Comparison of ENCODE assay signal across 8 cellular contexts in genomic region chr5:163504091-163504931, GRCh38. TPM values are rescaled to one million over a fixed set of nuclear protein-coding genes. Genes with fewer than 3 reads are reported as not detected.
DNase-seq lines count a peak whose midpoint lies in the region; ATAC-seq and TF ChIP-seq lines count a peak whose summit lies in the region.

No MANE protein-coding gene starts in this region.

- peak overlapping the region; percentile 90 for H3K27ac ChIP-seq in CD4-positive, alpha-beta memory T cell (ENCODE audit: low read depth, low read length)

- POLR2A ChIA-PET in CD4-positive, alpha-beta memory T cell (lab: Charles Lee; ENCODE audit: partially characterized antibody), result interaction anchor here (1.1 to 9.9 kb wide), 13 partner anchors 10 to 69 kb away, joined by 3 to 257 read pairs (median 8); partner anchors contain the start of genes CCNG1, HMMR and NUDCD2

- H3K4me1 Mint-ChIP-seq in CD4-positive, alpha-beta memory T cell, result peaks cover 26 to 58% (median 37%) of the 10 kb centered on the region in 4 donors

- H3K4me1 ChIP-seq in CD4-positive, alpha-beta memory T cell (ENCODE audit: insufficient read depth, low read length), result peaks cover 29% of the 10 kb centered on the region

- ATAC-seq in left lobe of liver (peak; percentile 52), GM19035 (IDR thresholded peaks at IDR 0.05; ENCODE audit: unreplicated experiment) (no peak), HG02610 (IDR thresholded peaks at IDR 0.05; ENCODE audit: unreplicated experiment) (no peak)

- H3K4me3 ChIP-seq in CD4-positive, alpha-beta memory T cell (ENCODE audit: low read length in 2 of 2), result peak overlapping the region; percentile 70 to 75
- peak overlapping the region; percentile 62 for H3K4me3 ChIP-seq in Jurkat, Clone E6-1 (ENCODE audit: low read length)
- peak overlapping the region; percentile 61 for H3K4me3 ChIP-seq in choroid plexus epithelial cell (ENCODE audit: low read depth, low read length)

- no peaks in the 10 kb centered on the region for H3K9me3 Mint-ChIP-seq in CD4-positive, alpha-beta memory T cell

- H3K36me3 Mint-ChIP-seq in CD4-positive, alpha-beta memory T cell, result peaks cover 4 to 27% of the 10 kb centered on the region in 2 donors

- CTCF ChIA-PET in CD4-positive, alpha-beta memory T cell (lab: Charles Lee; ENCODE audit: partially characterized antibody), result interaction anchor here (1.4 to 5.1 kb wide), 10 partner anchors 13 to 100 kb away, joined by 3 to 63 read pairs (median 8); partner anchors contain the start of genes CCNG1, HMMR and NUDCD2

- DNase-seq in CD4-positive, alpha-beta memory T cell, result peak; percentile 23 to 51 (median 31)
- DNase-seq in Jurkat, Clone E6-1 (ENCODE audit: low read depth, low spot score), result peak; percentile 39
- DNase-seq in UCSD-AML1 (lab: John Stamatoyannopoulos, UW; ENCODE audit: unreplicated experiment) (peak; percentile 52), choroid plexus epithelial cell (ENCODE audit: low read depth) (peak; percentile 69), left lobe of liver (ENCODE audit: low spot score) (peak; percentile 86)
- DNase-seq in stimulated activated CD4-positive, alpha-beta T cell treated with anti-CD3 and anti-CD28 coated beads, Interleukin-2, amount 100 ng/mL, for 24 hours, result peak; percentile 39 to 57

- intact Hi-C loops in CD4-positive, alpha-beta memory T cell (cut with micrococcal nuclease), result no loop called here

- peak overlapping the region; percentile 97 to 100 (median 99) for H3K27ac Mint-ChIP-seq in CD4-positive, alpha-beta memory T cell

- H3K36me3 ChIP-seq in CD4-positive, alpha-beta memory T cell (ENCODE audit: insufficient read depth, low read length), result no peaks in the 10 kb centered on the region

- H3K9me3 ChIP-seq in CD4-positive, alpha-beta memory T cell (ENCODE audit: control insufficient read depth in 1 of 2, low read length in 2 of 2), result no peaks in the 10 kb centered on the region

- peak overlapping the region; percentile 92 to 100 (median 98) for H3K4me3 Mint-ChIP-seq in CD4-positive, alpha-beta memory T cell

- no peaks in the 10 kb centered on the region for H3K27me3 Mint-ChIP-seq in CD4-positive, alpha-beta memory T cell

- TF ChIP-seq CTCF in choroid plexus epithelial cell (conservative IDR thresholded peaks at IDR 0.05; ENCODE audit: low read depth, low read length), result no peak

- H3K27me3 ChIP-seq in CD4-positive, alpha-beta memory T cell (ENCODE audit: insufficient read depth, low read length), result no peaks in the 10 kb centered on the region

RNA-seq across cellular contexts. Expression of gene MAT2B, which starts 1.1 kb away (rescaled TPM):
- 100 to 1,000 TPM; 150 to 157 TPM for total RNA-seq in CD4-positive, alpha-beta memory T cell
- polyA plus RNA-seq in CD4-positive, alpha-beta memory T cell, result 100 to 1,000 TPM; 282 to 420 TPM
- polyA plus RNA-seq in Jurkat, Clone E6-1 (2012; ENCODE audit: insufficient read depth, insufficient read length), result 109 TPM
- total RNA-seq in left lobe of liver, result 22.8 TPM

RNA-seq across cellular contexts. Expression of gene HMMR, which starts 43.9 kb away (rescaled TPM):
- under 1 TPM; 0.11 to 0.15 TPM for total RNA-seq in CD4-positive, alpha-beta memory T cell
- polyA plus RNA-seq in CD4-positive, alpha-beta memory T cell, result under 1 TPM in 1 of 2 donors, not detected in 1; 0.42 TPM
- 90.0 TPM for polyA plus RNA-seq in Jurkat, Clone E6-1 (2012; ENCODE audit: insufficient read depth, insufficient read length)
- total RNA-seq in left lobe of liver, result 0.33 TPM

RNA-seq across cellular contexts. Expression of gene NUDCD2, which starts 44.4 kb away (rescaled TPM):
- 10 to 100 TPM; 26.0 to 26.4 TPM for total RNA-seq in CD4-positive, alpha-beta memory T cell
- polyA plus RNA-seq in CD4-positive, alpha-beta memory T cell, result 10 to 100 TPM; 61.5 to 62.0 TPM
- polyA plus RNA-seq in Jurkat, Clone E6-1 (2012; ENCODE audit: insufficient read depth, insufficient read length), result 127 TPM
- total RNA-seq in left lobe of liver, result 17.9 TPM

Comparison
In these comparisons a context has a peak if more than half of its experiments do, and no peak if none do; other contexts are left out.
1. DNase-seq: peak in every context shown above with its lines; median percentile 86 in left lobe of liver; 69 in choroid plexus epithelial cell; 52 in UCSD-AML1; 48 in stimulated activated CD4-positive, alpha-beta T cell treated with anti-CD3 and anti-CD28 coated beads, Interleukin-2, amount 100 ng/mL, for 24 hours; 39 in Jurkat, Clone E6-1; 31 in CD4-positive, alpha-beta memory T cell.